1 cellular context compared by ENCODE assay signal in the genomic region with DNA sequence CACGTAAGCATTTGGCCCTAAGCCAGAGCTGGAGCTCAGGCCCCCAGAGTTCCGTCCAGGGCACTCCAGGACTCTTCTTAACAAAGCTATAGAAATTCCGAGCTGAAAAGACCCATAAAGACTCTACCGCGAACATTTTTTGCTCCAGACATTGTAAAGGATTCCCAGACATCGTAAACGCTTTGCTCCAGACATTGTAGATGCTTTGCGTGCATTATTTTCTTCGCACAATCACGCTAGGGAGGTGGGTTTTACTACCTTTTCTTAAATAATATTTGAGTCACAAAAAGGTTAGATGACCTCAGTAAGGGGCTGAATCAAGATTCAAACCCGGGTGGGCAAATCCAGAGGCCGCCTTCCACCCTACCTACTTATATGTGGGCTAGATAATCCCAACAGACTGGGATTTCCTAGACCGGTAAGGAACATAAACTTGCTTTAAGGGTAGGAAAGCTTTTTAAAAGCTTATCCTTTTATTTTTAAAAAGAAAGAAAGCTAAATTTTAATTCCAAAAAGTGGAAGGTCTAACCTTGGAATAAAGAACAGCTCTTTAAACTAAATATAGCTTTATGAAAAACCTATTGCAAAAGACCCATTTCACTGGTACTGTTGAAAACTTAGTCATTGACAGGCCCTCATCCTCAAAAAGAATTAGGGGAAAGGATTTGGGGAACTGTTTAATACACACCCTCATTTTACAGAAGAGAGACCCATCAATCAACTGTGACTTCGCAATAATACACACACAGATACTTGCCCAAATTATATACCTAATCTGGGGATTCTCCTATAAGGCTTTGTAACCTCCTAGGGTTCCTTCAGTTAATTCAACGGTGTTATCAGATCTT.
A peak's percentile ranks its signal among the peaks of the same experiment; 100 is the strongest.
TF ChIP-seq lines count a peak whose summit lies in the region.

No MANE protein-coding gene starts in this region.

TF ChIP-seq in K562, 482 proteins besides CTCF, POLR2A, EP300 and RAD21 (continued from another document and continues in another):
- TF ChIP-seq RAD51 (IDR thresholded peaks at IDR 0.05; ENCODE audit: borderline replicate concordance, low read depth) (no peak), NFIX (CRISPR knock-in tag; IDR thresholded peaks at IDR 0.05; ENCODE audit: low read depth) (no peak), CEBPG (CRISPR knock-in tag; IDR thresholded peaks at IDR 0.05) (no peak), CEBPG (tag; conservative IDR thresholded peaks at IDR 0.05 in 1 of 2, IDR thresholded peaks at IDR 0.05 in 1 of 2) (0 out of 4 replicates have a peak, but pooled peaks have one; percentile 11 to 24), MTA2 (IDR thresholded peaks at IDR 0.05; ENCODE audit: low read depth) (no peak), ETV5 (CRISPR knock-in tag; IDR thresholded peaks at IDR 0.05; ENCODE audit: low read depth) (0 out of 2 replicates have a peak, but pooled peaks have one; percentile 8), NFRKB (IDR thresholded peaks at IDR 0.05; ENCODE audit: low read depth) (peak; percentile 52; the same call in 1 of the 2 replicates), U2AF1 (optimal IDR thresholded peaks at IDR 0.05; ENCODE audit: low read depth, low read length) (no peak), HCFC1 (IDR thresholded peaks at IDR 0.05; ENCODE audit: low read depth, low read length) (no peak), TAL1 (IDR thresholded peaks at IDR 0.05) (no peak), KLF6 (CRISPR knock-in tag; IDR thresholded peaks at IDR 0.05; ENCODE audit: borderline replicate concordance) (no peak), SAFB2 (IDR thresholded peaks at IDR 0.05; ENCODE audit: borderline replicate concordance, low read depth, low read length, severe bottlenecking) (no peak), HNRNPK (IDR thresholded peaks at IDR 0.05; ENCODE audit: low read depth, low read length, poor library complexity, severe bottlenecking) (no peak), POLR3A (IDR thresholded peaks at IDR 0.05; ENCODE audit: borderline replicate concordance, extremely low read depth, insufficient read depth, insufficient read length) (no peak), PHF21A (IDR thresholded peaks at IDR 0.05; ENCODE audit: borderline replicate concordance, low read depth) (no peak), NFE2 (IDR thresholded peaks at IDR 0.05; ENCODE audit: low read depth) (0 out of 2 replicates have a peak, but pooled peaks have one; percentile 8), SMAD1 (IDR thresholded peaks at IDR 0.05; ENCODE audit: low read depth, low read length, partially characterized antibody) (no peak), ZNF785 (CRISPR knock-in tag; IDR thresholded peaks at IDR 0.05) (no peak), POLR2G (IDR thresholded peaks at IDR 0.05; ENCODE audit: low read depth, low read length) (no peak), NELFE (IDR thresholded peaks at IDR 0.05; ENCODE audit: insufficient read depth, insufficient read length) (no peak), L3MBTL2 (IDR thresholded peaks at IDR 0.05) (no peak), ZNF644 (tag; IDR thresholded peaks at IDR 0.05; ENCODE audit: low read depth) (0 out of 2 replicates have a peak, but pooled peaks have one; percentile 45), NCOA6 (IDR thresholded peaks at IDR 0.05) (no peak), HLTF (IDR thresholded peaks at IDR 0.05) (no peak), ZNF184 (CRISPR knock-in tag; IDR thresholded peaks at IDR 0.05) (no peak), CHCHD3 (CRISPR knock-in tag; IDR thresholded peaks at IDR 0.05) (no peak), ZBTB1 (CRISPR knock-in tag; IDR thresholded peaks at IDR 0.05; ENCODE audit: borderline replicate concordance, low read depth) (no peak), NCOA2 (IDR thresholded peaks at IDR 0.05; ENCODE audit: partially characterized antibody in 2 of 2) (no peak), LEF1 (IDR thresholded peaks at IDR 0.05) (no peak), CREBBP (IDR thresholded peaks at IDR 0.05; ENCODE audit: low read depth, low read length) (no peak), CBX3 (IDR thresholded peaks at IDR 0.05; ENCODE audit: borderline replicate concordance in 1 of 2, low read length in 2 of 2) (no peak), CEBPB (tag; IDR thresholded peaks at IDR 0.05) (peak; percentile 74), TCF3 (CRISPR knock-in tag; IDR thresholded peaks at IDR 0.05) (no peak), GABPB1 (CRISPR knock-in tag; IDR thresholded peaks at IDR 0.05) (no peak), RUNX1 (IDR thresholded peaks at IDR 0.05; ENCODE audit: low read depth) (no peak), ZNF695 (CRISPR knock-in tag; IDR thresholded peaks at IDR 0.05) (no peak), RFX1 (IDR thresholded peaks at IDR 0.05) (no peak), SRSF1 (IDR thresholded peaks at IDR 0.05; ENCODE audit: low read depth, low read length) (no peak)
- TF ChIP-seq, protein P1, sequence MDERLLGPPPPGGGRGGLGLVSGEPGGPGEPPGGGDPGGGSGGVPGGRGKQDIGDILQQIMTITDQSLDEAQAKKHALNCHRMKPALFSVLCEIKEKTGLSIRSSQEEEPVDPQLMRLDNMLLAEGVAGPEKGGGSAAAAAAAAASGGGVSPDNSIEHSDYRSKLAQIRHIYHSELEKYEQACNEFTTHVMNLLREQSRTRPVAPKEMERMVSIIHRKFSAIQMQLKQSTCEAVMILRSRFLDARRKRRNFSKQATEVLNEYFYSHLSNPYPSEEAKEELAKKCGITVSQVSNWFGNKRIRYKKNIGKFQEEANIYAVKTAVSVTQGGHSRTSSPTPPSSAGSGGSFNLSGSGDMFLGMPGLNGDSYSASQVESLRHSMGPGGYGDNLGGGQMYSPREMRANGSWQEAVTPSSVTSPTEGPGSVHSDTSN (CRISPR knock-in tag; IDR thresholded peaks at IDR 0.05; ENCODE audit: low read depth) = peak; percentile 10; the same call in 1 of the 2 replicates
- TF ChIP-seq, protein P1 (tag; conservative IDR thresholded peaks at IDR 0.05; ENCODE audit: low read depth) = peak; percentile 82
- TF ChIP-seq, protein P2, sequence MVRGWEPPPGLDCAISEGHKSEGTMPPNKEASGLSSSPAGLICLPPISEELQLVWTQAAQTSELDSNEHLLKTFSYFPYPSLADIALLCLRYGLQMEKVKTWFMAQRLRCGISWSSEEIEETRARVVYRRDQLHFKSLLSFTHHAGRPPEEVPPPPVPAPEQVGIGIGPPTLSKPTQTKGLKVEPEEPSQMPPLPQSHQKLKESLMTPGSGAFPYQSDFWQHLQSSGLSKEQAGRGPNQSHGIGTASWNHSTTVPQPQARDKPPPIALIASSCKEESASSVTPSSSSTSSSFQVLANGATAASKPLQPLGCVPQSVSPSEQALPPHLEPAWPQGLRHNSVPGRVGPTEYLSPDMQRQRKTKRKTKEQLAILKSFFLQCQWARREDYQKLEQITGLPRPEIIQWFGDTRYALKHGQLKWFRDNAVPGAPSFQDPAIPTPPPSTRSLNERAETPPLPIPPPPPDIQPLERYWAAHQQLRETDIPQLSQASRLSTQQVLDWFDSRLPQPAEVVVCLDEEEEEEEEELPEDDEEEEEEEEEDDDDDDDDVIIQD (CRISPR knock-in tag; IDR thresholded peaks at IDR 0.05) = no peak
- TF ChIP-seq, protein P3, sequence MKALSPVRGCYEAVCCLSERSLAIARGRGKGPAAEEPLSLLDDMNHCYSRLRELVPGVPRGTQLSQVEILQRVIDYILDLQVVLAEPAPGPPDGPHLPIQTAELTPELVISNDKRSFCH (CRISPR knock-in tag; IDR thresholded peaks at IDR 0.05) = no peak
- TF ChIP-seq, protein P3 (tag; IDR thresholded peaks at IDR 0.05) = no peak
- TF ChIP-seq, protein P4, sequence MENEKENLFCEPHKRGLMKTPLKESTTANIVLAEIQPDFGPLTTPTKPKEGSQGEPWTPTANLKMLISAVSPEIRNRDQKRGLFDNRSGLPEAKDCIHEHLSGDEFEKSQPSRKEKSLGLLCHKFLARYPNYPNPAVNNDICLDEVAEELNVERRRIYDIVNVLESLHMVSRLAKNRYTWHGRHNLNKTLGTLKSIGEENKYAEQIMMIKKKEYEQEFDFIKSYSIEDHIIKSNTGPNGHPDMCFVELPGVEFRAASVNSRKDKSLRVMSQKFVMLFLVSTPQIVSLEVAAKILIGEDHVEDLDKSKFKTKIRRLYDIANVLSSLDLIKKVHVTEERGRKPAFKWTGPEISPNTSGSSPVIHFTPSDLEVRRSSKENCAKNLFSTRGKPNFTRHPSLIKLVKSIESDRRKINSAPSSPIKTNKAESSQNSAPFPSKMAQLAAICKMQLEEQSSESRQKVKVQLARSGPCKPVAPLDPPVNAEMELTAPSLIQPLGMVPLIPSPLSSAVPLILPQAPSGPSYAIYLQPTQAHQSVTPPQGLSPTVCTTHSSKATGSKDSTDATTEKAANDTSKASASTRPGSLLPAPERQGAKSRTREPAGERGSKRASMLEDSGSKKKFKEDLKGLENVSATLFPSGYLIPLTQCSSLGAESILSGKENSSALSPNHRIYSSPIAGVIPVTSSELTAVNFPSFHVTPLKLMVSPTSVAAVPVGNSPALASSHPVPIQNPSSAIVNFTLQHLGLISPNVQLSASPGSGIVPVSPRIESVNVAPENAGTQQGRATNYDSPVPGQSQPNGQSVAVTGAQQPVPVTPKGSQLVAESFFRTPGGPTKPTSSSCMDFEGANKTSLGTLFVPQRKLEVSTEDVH (IDR thresholded peaks at IDR 0.05; ENCODE audit: low read depth, partially characterized antibody) = no peak
- TF ChIP-seq, protein P5, sequence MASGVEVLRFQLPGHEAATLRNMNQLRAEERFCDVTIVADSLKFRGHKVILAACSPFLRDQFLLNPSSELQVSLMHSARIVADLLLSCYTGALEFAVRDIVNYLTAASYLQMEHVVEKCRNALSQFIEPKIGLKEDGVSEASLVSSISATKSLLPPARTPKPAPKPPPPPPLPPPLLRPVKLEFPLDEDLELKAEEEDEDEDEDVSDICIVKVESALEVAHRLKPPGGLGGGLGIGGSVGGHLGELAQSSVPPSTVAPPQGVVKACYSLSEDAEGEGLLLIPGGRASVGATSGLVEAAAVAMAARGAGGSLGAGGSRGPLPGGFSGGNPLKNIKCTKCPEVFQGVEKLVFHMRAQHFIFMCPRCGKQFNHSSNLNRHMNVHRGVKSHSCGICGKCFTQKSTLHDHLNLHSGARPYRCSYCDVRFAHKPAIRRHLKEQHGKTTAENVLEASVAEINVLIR (CRISPR knock-in tag; IDR thresholded peaks at IDR 0.05) = 0 out of 2 replicates have a peak, but pooled peaks have one; percentile 0
- TF ChIP-seq, protein P6, sequence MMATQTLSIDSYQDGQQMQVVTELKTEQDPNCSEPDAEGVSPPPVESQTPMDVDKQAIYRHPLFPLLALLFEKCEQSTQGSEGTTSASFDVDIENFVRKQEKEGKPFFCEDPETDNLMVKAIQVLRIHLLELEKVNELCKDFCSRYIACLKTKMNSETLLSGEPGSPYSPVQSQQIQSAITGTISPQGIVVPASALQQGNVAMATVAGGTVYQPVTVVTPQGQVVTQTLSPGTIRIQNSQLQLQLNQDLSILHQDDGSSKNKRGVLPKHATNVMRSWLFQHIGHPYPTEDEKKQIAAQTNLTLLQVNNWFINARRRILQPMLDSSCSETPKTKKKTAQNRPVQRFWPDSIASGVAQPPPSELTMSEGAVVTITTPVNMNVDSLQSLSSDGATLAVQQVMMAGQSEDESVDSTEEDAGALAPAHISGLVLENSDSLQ (IDR thresholded peaks at IDR 0.05) = peak; percentile 87
- TF ChIP-seq, protein P7, sequence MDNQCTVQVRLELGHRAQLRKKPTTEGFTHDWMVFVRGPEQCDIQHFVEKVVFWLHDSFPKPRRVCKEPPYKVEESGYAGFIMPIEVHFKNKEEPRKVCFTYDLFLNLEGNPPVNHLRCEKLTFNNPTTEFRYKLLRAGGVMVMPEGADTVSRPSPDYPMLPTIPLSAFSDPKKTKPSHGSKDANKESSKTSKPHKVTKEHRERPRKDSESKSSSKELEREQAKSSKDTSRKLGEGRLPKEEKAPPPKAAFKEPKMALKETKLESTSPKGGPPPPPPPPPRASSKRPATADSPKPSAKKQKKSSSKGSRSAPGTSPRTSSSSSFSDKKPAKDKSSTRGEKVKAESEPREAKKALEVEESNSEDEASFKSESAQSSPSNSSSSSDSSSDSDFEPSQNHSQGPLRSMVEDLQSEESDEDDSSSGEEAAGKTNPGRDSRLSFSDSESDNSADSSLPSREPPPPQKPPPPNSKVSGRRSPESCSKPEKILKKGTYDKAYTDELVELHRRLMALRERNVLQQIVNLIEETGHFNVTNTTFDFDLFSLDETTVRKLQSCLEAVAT (IDR thresholded peaks at IDR 0.05) = 0 out of 4 replicates have a peak, but pooled peaks of 1 of the 2 experiments have one; percentile 4
- TF ChIP-seq, protein P8, sequence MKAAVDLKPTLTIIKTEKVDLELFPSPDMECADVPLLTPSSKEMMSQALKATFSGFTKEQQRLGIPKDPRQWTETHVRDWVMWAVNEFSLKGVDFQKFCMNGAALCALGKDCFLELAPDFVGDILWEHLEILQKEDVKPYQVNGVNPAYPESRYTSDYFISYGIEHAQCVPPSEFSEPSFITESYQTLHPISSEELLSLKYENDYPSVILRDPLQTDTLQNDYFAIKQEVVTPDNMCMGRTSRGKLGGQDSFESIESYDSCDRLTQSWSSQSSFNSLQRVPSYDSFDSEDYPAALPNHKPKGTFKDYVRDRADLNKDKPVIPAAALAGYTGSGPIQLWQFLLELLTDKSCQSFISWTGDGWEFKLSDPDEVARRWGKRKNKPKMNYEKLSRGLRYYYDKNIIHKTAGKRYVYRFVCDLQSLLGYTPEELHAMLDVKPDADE (conservative IDR thresholded peaks at IDR 0.05; ENCODE audit: control insufficient read depth, low read depth, low read length) = no peak
- TF ChIP-seq, protein P9, sequence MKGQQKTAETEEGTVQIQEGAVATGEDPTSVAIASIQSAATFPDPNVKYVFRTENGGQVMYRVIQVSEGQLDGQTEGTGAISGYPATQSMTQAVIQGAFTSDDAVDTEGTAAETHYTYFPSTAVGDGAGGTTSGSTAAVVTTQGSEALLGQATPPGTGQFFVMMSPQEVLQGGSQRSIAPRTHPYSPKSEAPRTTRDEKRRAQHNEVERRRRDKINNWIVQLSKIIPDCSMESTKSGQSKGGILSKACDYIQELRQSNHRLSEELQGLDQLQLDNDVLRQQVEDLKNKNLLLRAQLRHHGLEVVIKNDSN (CRISPR knock-in tag; IDR thresholded peaks at IDR 0.05) = no peak
